In the genomic region with DNA sequence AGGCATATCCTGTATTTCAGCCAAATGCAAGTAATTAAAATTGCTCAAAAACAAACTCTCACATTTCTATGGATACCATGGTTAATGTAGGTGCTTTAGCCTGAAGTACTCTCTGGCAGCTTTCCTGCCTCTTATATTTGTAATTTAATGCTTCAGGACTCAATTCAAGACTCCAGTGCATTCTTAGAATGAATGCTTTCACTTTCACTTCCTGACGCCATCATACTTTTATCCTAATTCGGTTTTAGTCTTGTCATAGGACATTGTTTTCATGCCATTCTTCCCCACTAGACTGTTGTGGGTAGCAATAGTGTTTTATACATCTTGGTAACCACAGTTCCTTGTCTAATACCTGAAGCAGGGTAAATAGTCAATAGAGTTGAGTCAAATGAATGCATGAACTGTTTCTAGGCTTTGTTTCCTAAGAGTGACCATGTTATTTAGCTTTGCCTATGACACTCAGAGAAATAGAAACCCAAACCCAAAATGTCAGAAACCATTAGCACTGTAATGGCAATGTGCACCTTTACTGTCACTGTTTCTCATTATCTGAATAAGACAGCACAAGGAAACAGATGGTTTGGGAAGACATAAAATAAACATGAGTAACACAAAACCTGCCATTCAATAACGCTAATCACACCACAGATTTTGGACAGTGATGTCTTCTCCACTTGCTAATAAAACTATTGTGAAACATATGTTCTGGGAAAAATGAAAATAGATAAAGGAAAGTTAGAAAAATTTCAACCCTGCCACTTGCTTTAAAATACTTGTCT, we compare ENCODE assay signal across 11 cellular contexts.
DNase-seq lines count a peak whose midpoint lies in the region; ATAC-seq, FAIRE-seq and TF ChIP-seq lines count a peak whose summit lies in the region.
"Had no signal": no experiment of that assay in that cellular context is flagged by ENCODE, and none has a peak within 500 bp of the region (broad histone marks: within the 10 kb centered on the region; RNA-seq: fewer than 3 reads in every experiment).

No MANE protein-coding gene starts in this region.

- H3K4me1 ChIP-seq in A549 = no peaks in the 10 kb centered on the region
- H3K4me1 ChIP-seq in adipocyte (ENCODE audit: control insufficient read depth, insufficient read depth, low read length) = peaks cover 49% of the 10 kb centered on the region
- H3K4me1 ChIP-seq: Caco-2 had no signal

- no peak for TF ChIP-seq RAD21 in A549 (conservative IDR thresholded peaks at IDR 0.05 in 1 of 2, IDR thresholded peaks at IDR 0.05 in 1 of 2)

- no peak for TF ChIP-seq POLR2A in A549 (IDR thresholded peaks at IDR 0.05; ENCODE audit: low read length)

- H3K4me2 ChIP-seq in A549 = peak overlapping the region; percentile 42

- DNase-seq in A549 (ENCODE audit: low read depth in 1 of 2, low spot score in 1 of 2) (no peak), adipocyte (ENCODE audit: low read depth) (peak; percentile 78), left lobe of liver (ENCODE audit: low spot score) (no peak), HUDEP-2 (lab: John Stamatoyannopoulos, UW; ENCODE audit: unreplicated experiment in 76 of 76) (no peak), NCI-H1930 (lab: John Stamatoyannopoulos, UW) (no peak)
- no peak for DNase-seq in activated CD8-positive, alpha-beta memory T cell treated with anti-CD3 and anti-CD28 coated beads, Interleukin-2, amount 50 U/mL, for 48 hours
- DNase-seq: Caco-2, NCI-H2081 treated with DMSO at 0.1 percent for 48 hours had no signal

- H3K9me3 ChIP-seq in A549 = no peaks in the 10 kb centered on the region
- no peaks in the 10 kb centered on the region for H3K9me3 ChIP-seq in adipocyte (ENCODE audit: control insufficient read depth, low read length)

- ATAC-seq in A549 (no peak), HG02870 (IDR thresholded peaks at IDR 0.05; ENCODE audit: unreplicated experiment) (peak; percentile 67), left lobe of liver (peak; percentile 47), HG03469 (IDR thresholded peaks at IDR 0.05; ENCODE audit: unreplicated experiment) (no peak)

- H3K27me3 ChIP-seq in adipocyte (replicated peaks; ENCODE audit: control insufficient read depth, insufficient read depth, low read length) = no peaks in the 10 kb centered on the region

- H3K27ac ChIP-seq in A549 = no peak overlapping the region

- TF ChIP-seq CTCF in A549 (IDR thresholded peaks at IDR 0.05) = no peak

- no peaks in the 10 kb centered on the region for H3K36me3 ChIP-seq in adipocyte (ENCODE audit: control insufficient read depth, insufficient read depth, low read length, severe bottlenecking)

- POLR2A ChIA-PET in A549 (lab: Yijun Ruan, JAX) = no interaction called here

- CTCF ChIA-PET in A549 (lab: Yijun Ruan, JAX) = no interaction called here

- TF ChIP-seq EP300 in A549 (IDR thresholded peaks at IDR 0.05) = no peak

- no peak for FAIRE-seq in A549 (lab: Jason Lieb, UNC)
- FAIRE-seq: islet of Langerhans had no signal

- H3K4me3 ChIP-seq in A549 (no peak overlapping the region), adipocyte (ENCODE audit: low read length) (peak overlapping the region; percentile 53)

- 10% methylated on average over 3 of the region's 3 CpGs for WGBS in A549 (ENCODE audit: missing lambda C conversion rate)

- peak overlapping the region; percentile 70 for H3K9ac ChIP-seq in adipocyte (ENCODE audit: low read length)

TF ChIP-seq in A549, 52 proteins besides CTCF, POLR2A, EP300 and RAD21:
- TF ChIP-seq CBX2 (IDR thresholded peaks at IDR 0.05; ENCODE audit: borderline replicate concordance, low read depth) (no peak), EHF (CRISPR knock-in tag; IDR thresholded peaks at IDR 0.05) (no peak)
TF ChIP-seq in A549: peak in this region for 0.

Comparison
In these comparisons a context has a peak if more than half of its experiments do, and no peak if none do; other contexts are left out.
1. ATAC-seq: peak in HG02870 (single experiment) and left lobe of liver (single experiment); none in A549 (0 of 2) and HG03469 (single experiment).